Comparison of ENCODE assay signal across 20 cellular contexts in the genomic region with DNA sequence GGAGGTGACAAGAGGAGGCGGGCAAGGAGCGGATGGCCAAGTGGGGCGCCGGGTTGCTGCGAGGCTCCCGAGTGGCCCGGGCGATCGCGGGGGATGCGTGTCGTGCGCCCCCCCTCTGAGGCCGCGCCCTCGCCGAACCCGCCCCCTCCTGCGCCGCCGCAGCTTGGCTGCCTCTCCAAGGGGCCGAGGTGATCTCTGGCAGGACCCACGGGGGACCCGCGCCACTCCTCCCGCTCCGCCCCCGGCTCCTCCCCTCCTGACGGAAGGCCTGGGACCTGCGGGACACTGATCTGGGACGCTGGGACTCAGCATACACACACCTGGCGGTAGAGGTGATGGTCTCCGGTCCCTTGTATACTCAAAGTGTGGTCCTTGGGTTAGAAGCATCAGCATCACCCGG. TPM values are rescaled to one million over a fixed set of nuclear protein-coding genes. Genes with fewer than 3 reads are reported as not detected.
DNase-seq lines count a peak whose midpoint lies in the region; ATAC-seq and TF ChIP-seq lines count a peak whose summit lies in the region.
"Had no signal": no experiment of that assay in that cellular context is flagged by ENCODE, and none has a peak within 500 bp of the region (broad histone marks: within the 10 kb centered on the region; RNA-seq: fewer than 3 reads in every experiment).

No MANE protein-coding gene starts in this region.

- H3K27ac Mint-ChIP-seq in mesothelial cell of epicardium, result no peak overlapping the region
- no peak overlapping the region for H3K27ac Mint-ChIP-seq in CD8-positive, alpha-beta memory T cell

- peaks cover 29% of the 10 kb centered on the region for H3K27me3 Mint-ChIP-seq in mesothelial cell of epicardium (ENCODE audit: low read depth)
- peaks cover 6% of the 10 kb centered on the region for H3K27me3 Mint-ChIP-seq in activated T-cell treated with anti-CD3 and anti-CD28 coated beads, Interleukin-2, amount 50 U/mL, for 4 hours (ENCODE audit: low read depth)
- H3K27me3 Mint-ChIP-seq in CD8-positive, alpha-beta memory T cell, result peaks cover 6 to 7% of the 10 kb centered on the region in 2 donors

- CTCF ChIA-PET in CD8-positive, alpha-beta memory T cell (lab: Charles Lee), result no interaction called here

- H3K9me3 ChIP-seq in HUES64 (ENCODE audit: insufficient read depth, low read depth, low read length) (no peaks in the 10 kb centered on the region), thoracic aorta (no peaks in the 10 kb centered on the region)
- H3K9me3 ChIP-seq in CD8-positive, alpha-beta memory T cell (ENCODE audit: low read length), result no peaks in the 10 kb centered on the region
- H3K9me3 ChIP-seq: adrenal gland, mucosa of descending colon had no signal

- H3K4me3 Mint-ChIP-seq in mesothelial cell of epicardium, result peak overlapping the region; percentile 64
- H3K4me3 Mint-ChIP-seq in activated T-cell treated with anti-CD3 and anti-CD28 coated beads, Interleukin-2, amount 50 U/mL, for 4 hours, result no peak overlapping the region
- H3K4me3 Mint-ChIP-seq in CD8-positive, alpha-beta memory T cell, result no peak overlapping the region

- intact Hi-C loops in dorsolateral prefrontal cortex (cut with DNase I), result no loop called here

- DNase-seq in dorsolateral prefrontal cortex (no peak), mesothelial cell of epicardium (ENCODE audit: low spot score in 2 of 2, unreplicated experiment in 2 of 2) (no peak), thoracic aorta (ENCODE audit: low spot score) (no peak), NCI-H345 treated with DMSO at 0.1 percent for 48 hours (lab: John Stamatoyannopoulos, UW; ENCODE audit: unreplicated experiment) (no peak)
- DNase-seq in activated T-cell treated with anti-CD3 and anti-CD28 coated beads, Interleukin-2, amount 50 U/mL, for 4 hours, result no peak
- DNase-seq in CD8-positive, alpha-beta memory T cell, result no peak
- DNase-seq: activated CD4-positive, CD25-positive, alpha-beta regulatory T cell treated with anti-CD3 and anti-CD28 coated beads, Interleukin-2, amount 50 U/mL, for 72 hours; activated T-cell treated with anti-CD3 and anti-CD28 coated beads for 4 hours; adrenal gland; IMR-90; NCI-H1048; NCI-H226; PC-3; stimulated activated CD4-positive, alpha-beta T cell treated with anti-CD3 and anti-CD28 coated beads, Interleukin-4, amount 100 ng/mL, for 1 hour had no signal

- H3K4me3 ChIP-seq in HUES64 (ENCODE audit: low read length) (peak overlapping the region; percentile 44), dorsolateral prefrontal cortex (peak overlapping the region in 32 of 59 donors; percentile 5 to 49 (median 32)), thoracic aorta (peak overlapping the region; percentile 65)
- H3K4me3 ChIP-seq in CD8-positive, alpha-beta memory T cell (ENCODE audit: low read length), result no peak overlapping the region
- H3K4me3 ChIP-seq: adrenal gland, mucosa of descending colon had no signal

- H3K9me3 Mint-ChIP-seq in mesothelial cell of epicardium, result peaks cover 26% of the 10 kb centered on the region
- no peaks in the 10 kb centered on the region for H3K9me3 Mint-ChIP-seq in activated T-cell treated with anti-CD3 and anti-CD28 coated beads, Interleukin-2, amount 50 U/mL, for 4 hours
- H3K9me3 Mint-ChIP-seq in CD8-positive, alpha-beta memory T cell, result peaks cover 0 to 8% (median 0%) of the 10 kb centered on the region in 5 donors

- no peaks in the 10 kb centered on the region for H3K36me3 ChIP-seq in HUES64 (ENCODE audit: insufficient read depth, low read length)
- no peaks in the 10 kb centered on the region for H3K36me3 ChIP-seq in thoracic aorta
- no peaks in the 10 kb centered on the region for H3K36me3 ChIP-seq in CD8-positive, alpha-beta memory T cell (ENCODE audit: insufficient read depth, low read length)
- H3K36me3 ChIP-seq: adrenal gland had no signal

- no peak for TF ChIP-seq CTCF in dorsolateral prefrontal cortex (IDR thresholded peaks at IDR 0.05 in 54 of 56, conservative IDR thresholded peaks at IDR 0.05 in 2 of 56; ENCODE audit: low read depth in 1 of 56, partially characterized antibody in 56 of 56)
- no peak for TF ChIP-seq CTCF in mesothelial cell of epicardium (IDR thresholded peaks at IDR 0.05; ENCODE audit: unreplicated experiment)
- no peak for TF ChIP-seq CTCF in thoracic aorta (IDR thresholded peaks at IDR 0.05)

- no peaks in the 10 kb centered on the region for H3K36me3 Mint-ChIP-seq in mesothelial cell of epicardium
- peaks cover 2% of the 10 kb centered on the region for H3K36me3 Mint-ChIP-seq in activated T-cell treated with anti-CD3 and anti-CD28 coated beads, Interleukin-2, amount 50 U/mL, for 4 hours (ENCODE audit: insufficient read depth)
- no peaks in the 10 kb centered on the region for H3K36me3 Mint-ChIP-seq in CD8-positive, alpha-beta memory T cell

- no peak overlapping the region for H3K27ac ChIP-seq in HUES64 (ENCODE audit: low read depth, low read length)
- no peak overlapping the region for H3K27ac ChIP-seq in dorsolateral prefrontal cortex
- H3K27ac ChIP-seq in thoracic aorta, result no peak overlapping the region
- H3K27ac ChIP-seq in CD8-positive, alpha-beta memory T cell (ENCODE audit: low read depth, low read length), result no peak overlapping the region
- H3K27ac ChIP-seq: adrenal gland had no signal

- H3K27me3 ChIP-seq in HUES64 (ENCODE audit: insufficient read depth, low read length) (peaks cover 13% of the 10 kb centered on the region), dorsolateral prefrontal cortex (peaks cover 0 to 69% (median 13%) of the 10 kb centered on the region in 45 donors), thoracic aorta (replicated peaks; ENCODE audit: insufficient read depth) (no peaks in the 10 kb centered on the region)
- no peaks in the 10 kb centered on the region for H3K27me3 ChIP-seq in CD8-positive, alpha-beta memory T cell (ENCODE audit: insufficient read depth, low read length, poor library complexity, severe bottlenecking)

- H3K9ac ChIP-seq in HUES64 (ENCODE audit: low read depth, low read length), result no peak overlapping the region

- H3K4me1 Mint-ChIP-seq in mesothelial cell of epicardium, result peaks cover 2% of the 10 kb centered on the region
- peaks cover 2% of the 10 kb centered on the region for H3K4me1 Mint-ChIP-seq in activated T-cell treated with anti-CD3 and anti-CD28 coated beads, Interleukin-2, amount 50 U/mL, for 4 hours (ENCODE audit: low read depth)
- H3K4me1 Mint-ChIP-seq in CD8-positive, alpha-beta memory T cell, result peaks cover 0 to 4% (median 3%) of the 10 kb centered on the region in 3 donors

- POLR2A ChIA-PET in CD8-positive, alpha-beta memory T cell (lab: Charles Lee), result no interaction called here

- WGBS in HUES64, result 1% methylated on average over 30 of the region's 34 CpGs

- ATAC-seq in thoracic aorta (ENCODE audit: insufficient number of reproducible peaks, low FRiP score, low read depth), result no peak
- no peak for ATAC-seq in activated T-cell treated with anti-CD3 and anti-CD28 coated beads, Interleukin-2, amount 50 U/mL, for 4 hours
- ATAC-seq: PC-3 had no signal

- H3K4me1 ChIP-seq in HUES64 (ENCODE audit: insufficient read depth, low read length) (no peaks in the 10 kb centered on the region), thoracic aorta (ENCODE audit: control insufficient read depth in 1 of 2, low read depth in 2 of 2) (no peaks in the 10 kb centered on the region)
- H3K4me1 ChIP-seq in CD8-positive, alpha-beta memory T cell (ENCODE audit: insufficient read depth, low read length), result no peaks in the 10 kb centered on the region
- H3K4me1 ChIP-seq: adrenal gland had no signal

RNA-seq across cellular contexts. Expression of a gene that starts 21.9 kb away (rescaled TPM):
- polyA plus RNA-seq in HUES64 (2013, experiment 1 of 2), result not detected
- polyA plus RNA-seq in HUES64 (2013, experiment 2 of 2), result not detected
- total RNA-seq in dorsolateral prefrontal cortex, result under 1 TPM in 14 of 120 experiments, not detected in 106; 0.13 to 0.24 (median 0.17) TPM
- not detected in 3 replicates for total RNA-seq in mesothelial cell of epicardium
- not detected for total RNA-seq in thoracic aorta
- total RNA-seq in activated T-cell treated with anti-CD3 and anti-CD28 coated beads, Interleukin-2, amount 50 U/mL, for 4 hours, result not detected
- total RNA-seq in CD8-positive, alpha-beta memory T cell, result not detected
- not detected for polyA plus RNA-seq in CD8-positive, alpha-beta memory T cell
- total RNA-seq: adrenal gland; dermis microvascular lymphatic vessel endothelial cell; G401; IMR-90; mucosa of descending colon; PC-3; renal cortical epithelial cell; T-helper 1 cell treated with Interleukin-12 subunit alpha and Interleukin-12 subunit beta and Interleukin-4 antibody, amounts not matched to agents 30 ng/mL and 1 ng/mL, for 36 hours had no signal
- polyA plus RNA-seq: adrenal gland, IMR-90 had no signal
